ENCODE assay signal across 1 cellular context in genomic region chr20:63255911-63256704, GRCh38.
TF ChIP-seq lines count a peak whose summit lies in the region.

No MANE protein-coding gene starts in this region.

TF ChIP-seq in neural cell, 6 proteins besides CTCF, POLR2A, EP300 and RAD21:
- no peak for TF ChIP-seq EZH2 (IDR thresholded peaks at IDR 0.05; ENCODE audit: borderline replicate concordance, insufficient read depth, low read length, poor library complexity, severe bottlenecking)
- TF ChIP-seq SMC3 (conservative IDR thresholded peaks at IDR 0.05; ENCODE audit: poor library complexity), result no peak
- no peak for TF ChIP-seq MXI1 (conservative IDR thresholded peaks at IDR 0.05; ENCODE audit: poor library complexity, severe bottlenecking)
- TF ChIP-seq REST (IDR thresholded peaks at IDR 0.05; ENCODE audit: borderline replicate concordance), result no peak
- no peak for TF ChIP-seq POLR2AphosphoS5 (IDR thresholded peaks at IDR 0.05)
- no peak for TF ChIP-seq TAF1 (IDR thresholded peaks at IDR 0.05; ENCODE audit: low read depth)
